In the genomic region with DNA sequence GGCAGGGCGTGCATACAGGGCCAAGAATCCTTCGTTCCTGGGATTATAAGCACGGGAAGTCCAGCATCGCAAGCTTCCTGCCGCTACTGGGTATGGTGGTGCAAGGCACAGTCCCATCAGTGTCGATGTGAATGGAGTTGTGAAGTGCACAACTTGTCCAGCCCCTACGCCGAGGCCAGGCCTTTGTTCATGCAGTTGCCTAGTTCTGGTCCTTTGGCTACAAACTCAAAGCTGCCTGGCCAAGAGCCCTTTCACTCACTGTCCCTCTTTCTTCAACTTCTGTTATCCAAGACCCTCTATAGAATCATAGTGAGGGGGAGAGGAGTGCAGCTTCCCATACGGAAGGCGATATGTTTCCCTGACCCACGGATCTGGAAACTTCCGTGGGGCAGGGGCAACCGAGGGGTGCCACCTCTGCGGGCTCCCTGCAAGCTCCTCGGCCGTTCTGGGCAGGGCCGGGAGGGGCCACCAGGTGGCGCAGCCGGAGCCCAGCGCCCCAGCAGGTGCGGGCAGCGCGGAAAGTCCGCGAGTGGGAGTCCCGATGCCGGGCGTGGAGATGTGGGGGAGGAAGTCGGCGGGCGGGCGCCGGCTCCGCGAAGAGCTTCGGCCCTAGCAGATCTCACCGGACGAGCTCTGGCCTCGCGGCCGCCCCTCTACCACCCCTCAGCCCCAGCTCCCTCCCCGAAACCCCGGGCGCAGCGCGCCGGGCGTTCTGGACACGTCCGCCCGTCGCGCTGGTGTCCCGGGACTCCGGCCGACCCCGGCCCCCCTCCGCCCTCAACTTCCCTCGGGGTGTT, we compare ENCODE assay signal across 9 cellular contexts. TPM values are rescaled to one million over a fixed set of nuclear protein-coding genes. Genes with fewer than 3 reads are reported as not detected.
A peak's percentile ranks its signal among the peaks of the same experiment; 100 is the strongest.
DNase-seq lines count a peak whose midpoint lies in the region; ATAC-seq, FAIRE-seq and TF ChIP-seq lines count a peak whose summit lies in the region.
"Had no signal": no experiment of that assay in that cellular context is flagged by ENCODE, and none has a peak within 500 bp of the region (broad histone marks: within the 10 kb centered on the region; RNA-seq: fewer than 3 reads in every experiment).

No MANE protein-coding gene starts in this region.

- TF ChIP-seq CTCF in PC-3 (conservative IDR thresholded peaks at IDR 0.05; ENCODE audit: low read depth, low read length) (peak; percentile 90), neutrophil (IDR thresholded peaks at IDR 0.05) (peak; percentile 71), suprapubic skin (IDR thresholded peaks at IDR 0.05) (peak; percentile 64 to 90)

- H3K9me3 ChIP-seq in PC-3 (ENCODE audit: low read length) (no peaks in the 10 kb centered on the region), neutrophil (no peaks in the 10 kb centered on the region), suprapubic skin (no peaks in the 10 kb centered on the region)

- no peaks in the 10 kb centered on the region for H3K4me1 ChIP-seq in PC-3 (ENCODE audit: insufficient read depth, low read length)
- H3K4me1 ChIP-seq in neutrophil (ENCODE audit: control insufficient read depth in 1 of 2, insufficient read depth in 1 of 2, low read depth in 1 of 2, low read length in 1 of 2), result peaks cover 19 to 31% of the 10 kb centered on the region in 2 experiments
- H3K4me1 ChIP-seq in suprapubic skin, result peaks cover 15% of the 10 kb centered on the region

- POLR2A ChIA-PET in PC-3 (lab: Charles Lee; ENCODE audit: unreplicated experiment), result no interaction called here

- H3K27me3 ChIP-seq in PC-3 (ENCODE audit: low read length) (peaks cover 55% of the 10 kb centered on the region), neutrophil (peaks cover 32% of the 10 kb centered on the region), suprapubic skin (peaks cover 40% of the 10 kb centered on the region)

- no peaks in the 10 kb centered on the region for H3K36me3 ChIP-seq in PC-3 (ENCODE audit: low read depth, low read length)
- no peaks in the 10 kb centered on the region for H3K36me3 ChIP-seq in neutrophil
- H3K36me3 ChIP-seq in suprapubic skin, result no peaks in the 10 kb centered on the region

- no peaks in the 10 kb centered on the region for H3K79me2 ChIP-seq in PC-3 (ENCODE audit: low read length)

- ATAC-seq in GM18909 (IDR thresholded peaks at IDR 0.05; ENCODE audit: poor library complexity, unreplicated experiment) (peak; percentile 73), HG03175 (IDR thresholded peaks at IDR 0.05; ENCODE audit: unreplicated experiment) (peak; percentile 73), PC-3 (peak; percentile 93)

- H3K9me3 Mint-ChIP-seq in activated T-helper 2 cell treated with anti-CD3 and anti-CD28 coated beads, Interferon-gamma antibody, Interleukin-2, Interleukin-4, amounts not matched to agents 10 μg/mL and 5 μg/mL and 100 μg/mL, durations not matched to agents 14 hours and 24 hours and 36 hours, result no peaks in the 10 kb centered on the region

- DNase-seq in AG20443 (ENCODE audit: low spot score) (peak; percentile 83), PC-3 (peak; percentile 53), frontal cortex (ENCODE audit: low spot score in 2 of 2) (peak; percentile 73), suprapubic skin (ENCODE audit: low spot score in 2 of 2) (peak in 1 of 2 donors; percentile 64)
- DNase-seq in activated T-helper 2 cell treated with anti-CD3 and anti-CD28 coated beads, Interferon-gamma antibody, Interleukin-2, Interleukin-4, amounts not matched to agents 10 μg/mL and 5 μg/mL and 100 μg/mL, durations not matched to agents 14 hours and 24 hours and 36 hours (ENCODE audit: low spot score), result peak; percentile 82

- WGBS in suprapubic skin, result 36% methylated on average over 12 of the region's 59 CpGs

- no peaks in the 10 kb centered on the region for H3F3A ChIP-seq in PC-3 (ENCODE audit: low read length, unreplicated experiment)

- no peak overlapping the region for H3K27ac ChIP-seq in PC-3 (ENCODE audit: low read length)
- peak overlapping the region; percentile 4 for H3K27ac ChIP-seq in neutrophil
- peak overlapping the region; percentile 73 for H3K27ac ChIP-seq in suprapubic skin

- peak overlapping the region; percentile 97 for H3K4me3 Mint-ChIP-seq in activated T-helper 2 cell treated with anti-CD3 and anti-CD28 coated beads, Interferon-gamma antibody, Interleukin-2, Interleukin-4, amounts not matched to agents 10 μg/mL and 5 μg/mL and 100 μg/mL, durations not matched to agents 14 hours and 24 hours and 36 hours (ENCODE audit: low read depth)

- H3K4me1 Mint-ChIP-seq in activated T-helper 2 cell treated with anti-CD3 and anti-CD28 coated beads, Interferon-gamma antibody, Interleukin-2, Interleukin-4, amounts not matched to agents 10 μg/mL and 5 μg/mL and 100 μg/mL, durations not matched to agents 14 hours and 24 hours and 36 hours (ENCODE audit: low read depth), result peaks cover 58% of the 10 kb centered on the region

- no peaks in the 10 kb centered on the region for H4K20me1 ChIP-seq in PC-3 (ENCODE audit: low read length)

- no peak overlapping the region for H3K9ac ChIP-seq in PC-3 (ENCODE audit: low read length)

- H2AFZ ChIP-seq in PC-3 (ENCODE audit: low read length), result peak overlapping the region; percentile 59; the same call in 1 of the 2 replicates

- TF ChIP-seq EP300 in suprapubic skin (IDR thresholded peaks at IDR 0.05), result no peak

- BruUV-seq in PC-3 (replicated peaks; lab: Mats Ljungman, UMichigan), result no TSS peak

- intact Hi-C loops in PC-3 (cut with micrococcal nuclease), result loop anchor here (2.0 to 10.0 kb wide), 2 partner anchors 81 to 119 kb away; no protein-coding TSS in a partner anchor
- intact Hi-C loops in activated T-helper 2 cell treated with anti-CD3 and anti-CD28 coated beads, Interferon-gamma antibody, Interleukin-2, Interleukin-4, amounts not matched to agents 10 μg/mL and 5 μg/mL and 100 μg/mL, durations not matched to agents 14 hours and 24 hours and 36 hours (cut with micrococcal nuclease), result loop anchor here (1.0 to 5.0 kb wide), 4 partner anchors 89 to 123 kb away; no protein-coding TSS in a partner anchor

- no peak for TF ChIP-seq POLR2A in suprapubic skin (IDR thresholded peaks at IDR 0.05)

- H3K4me2 ChIP-seq in PC-3 (ENCODE audit: low read length), result peak overlapping the region; percentile 84

- peak overlapping the region; percentile 98 for H3K27ac Mint-ChIP-seq in activated T-helper 2 cell treated with anti-CD3 and anti-CD28 coated beads, Interferon-gamma antibody, Interleukin-2, Interleukin-4, amounts not matched to agents 10 μg/mL and 5 μg/mL and 100 μg/mL, durations not matched to agents 14 hours and 24 hours and 36 hours

- peaks cover 55% of the 10 kb centered on the region for H3K36me3 Mint-ChIP-seq in activated T-helper 2 cell treated with anti-CD3 and anti-CD28 coated beads, Interferon-gamma antibody, Interleukin-2, Interleukin-4, amounts not matched to agents 10 μg/mL and 5 μg/mL and 100 μg/mL, durations not matched to agents 14 hours and 24 hours and 36 hours (ENCODE audit: low read depth)

- FAIRE-seq in frontal cortex (lab: Jason Lieb, UNC), result no peak
- FAIRE-seq: TTC549 had no signal

- H3K27me3 Mint-ChIP-seq in activated T-helper 2 cell treated with anti-CD3 and anti-CD28 coated beads, Interferon-gamma antibody, Interleukin-2, Interleukin-4, amounts not matched to agents 10 μg/mL and 5 μg/mL and 100 μg/mL, durations not matched to agents 14 hours and 24 hours and 36 hours (ENCODE audit: low read depth), result no peaks in the 10 kb centered on the region

- H3K4me3 ChIP-seq in PC-3 (ENCODE audit: low read length) (peak overlapping the region; percentile 65), neutrophil (ENCODE audit: low read depth in 1 of 2, low read length in 1 of 2) (peak overlapping the region; percentile 67 to 74), suprapubic skin (peak overlapping the region; percentile 78)

- CTCF ChIA-PET in PC-3 (lab: Charles Lee), result interaction anchor here (0.6 to 1.5 kb wide), 6 partner anchors 72 to 577 kb away, joined by 3 to 12 read pairs (median 5); no protein-coding TSS in a partner anchor

- H3K9me2 ChIP-seq in PC-3 (replicated peaks; ENCODE audit: low read length), result no peaks in the 10 kb centered on the region

RNA-seq across cellular contexts. Expression of gene RASGRP1, which starts 0.7 kb away (rescaled TPM):
- not detected in 2 replicates for total RNA-seq in PC-3 (2014; rRNA removed)
- 108 and 113 TPM in 2 replicates for total RNA-seq in activated T-helper 2 cell treated with anti-CD3 and anti-CD28 coated beads, Interferon-gamma antibody, Interleukin-2, Interleukin-4, amounts not matched to agents 10 μg/mL and 5 μg/mL and 100 μg/mL, durations not matched to agents 14 hours and 24 hours and 36 hours
- 11.0 TPM for total RNA-seq in frontal cortex
- 10 to 100 TPM; 14.4 to 25.9 (median 18.1) TPM for total RNA-seq in suprapubic skin

Comparison
In these comparisons a context has a peak if more than half of its experiments do, and no peak if none do; other contexts are left out.
1. RNA of gene RASGRP1, which starts 0.7 kb away (total RNA-seq): 108 to 113 TPM in activated T-helper 2 cell treated with anti-CD3 and anti-CD28 coated beads, Interferon-gamma antibody, Interleukin-2, Interleukin-4, amounts not matched to agents 10 μg/mL and 5 μg/mL and 100 μg/mL, durations not matched to agents 14 hours and 24 hours and 36 hours, 14.4 to 25.9 TPM in suprapubic skin and 11.0 TPM in frontal cortex (single experiment); not detected in PC-3; every median in the first group is over 10 times any median in the second.
2. Peak in every context shown above with its lines, with median percentiles within 50 percentile points of each other: ATAC-seq, H3K4me3 ChIP-seq and CTCF ChIP-seq.